Comparison of ENCODE assay signal across 11 cellular contexts in genomic region chr6:89596056-89596455, GRCh38. TPM values are rescaled to one million over a fixed set of nuclear protein-coding genes. Genes with fewer than 3 reads are reported as not detected.
DNase-seq lines count a peak whose midpoint lies in the region; ATAC-seq lines count a peak whose summit lies in the region.
"Had no signal": no experiment of that assay in that cellular context is flagged by ENCODE, and none has a peak within 500 bp of the region (broad histone marks: within the 10 kb centered on the region; RNA-seq: fewer than 3 reads in every experiment).

No MANE protein-coding gene starts in this region.

- H2BK15ac ChIP-seq in neuronal stem cell (ENCODE audit: low read length), result no peak overlapping the region

- peak overlapping the region; percentile 59 for H4K91ac ChIP-seq in neuronal stem cell (ENCODE audit: low read depth, low read length, poor library complexity)

- H3K9ac ChIP-seq in neuronal stem cell (ENCODE audit: low read depth, low read length, poor library complexity), result no peak overlapping the region

- peak; percentile 80 for ATAC-seq in HG02588 (IDR thresholded peaks at IDR 0.05; ENCODE audit: unreplicated experiment)

- intact Hi-C loops in activated CD4-positive, alpha-beta T cell treated with anti-CD3 and anti-CD28 coated beads, Interleukin-2, amount 10 ng/mL, durations not matched to agents 24 days and 14 days (cut with micrococcal nuclease), result loop anchor here (1.0 kb wide), 1 partner anchor 164 kb away; no protein-coding TSS in a partner anchor

- H3K18ac ChIP-seq in neuronal stem cell (ENCODE audit: low read length), result no peak overlapping the region

- H3K27ac ChIP-seq in neuronal stem cell (replicated peaks; ENCODE audit: low read length), result no peak overlapping the region
- H3K27ac ChIP-seq: upper lobe of right lung had no signal

- H3K36me3 ChIP-seq in neuronal stem cell (replicated peaks in 1 of 2; ENCODE audit: control insufficient read depth in 2 of 2, insufficient read depth in 2 of 2, low read length in 2 of 2), result no peaks in the 10 kb centered on the region
- H3K36me3 ChIP-seq: upper lobe of right lung had no signal

- no CpG with 5 or more reads among the region's 2 CpGs for WGBS in neuronal stem cell (ENCODE audit: extremely low coverage in 2 of 2, insufficient read length in 2 of 2, insufficient replicate concordance in 1 of 2), 2 donors

- no peak overlapping the region for H3K4ac ChIP-seq in neuronal stem cell (ENCODE audit: low read length)

- peak; percentile 78 for DNase-seq in activated CD4-positive, alpha-beta T cell treated with anti-CD3 and anti-CD28 coated beads, Interleukin-2, amount 10 ng/mL, durations not matched to agents 24 days and 14 days
- DNase-seq in activated CD4-positive, alpha-beta T cell treated with anti-CD3 and anti-CD28 coated beads, Interleukin-2, amount 50 U/mL, for 48 hours, result no peak
- DNase-seq in neuronal stem cell (ENCODE audit: low spot score) (no peak), NCI-H2171 (lab: John Stamatoyannopoulos, UW) (no peak), superior temporal gyrus (ENCODE audit: extremely low spot score) (no peak)
- DNase-seq in stimulated activated CD4-positive, alpha-beta T cell treated with anti-CD3 and anti-CD28 coated beads, Interleukin-12 subunit alpha, Interleukin-12 subunit beta, amount 100 ng/mL, for 4 hours, result no peak
- DNase-seq: NCI-H2107, upper lobe of right lung had no signal

- H3K9me3 Mint-ChIP-seq in activated CD4-positive, alpha-beta T cell treated with anti-CD3 and anti-CD28 coated beads, Interleukin-2, amount 10 ng/mL, durations not matched to agents 24 days and 14 days, result peaks cover 22% of the 10 kb centered on the region
- peaks cover 3 to 7% (median 5%) of the 10 kb centered on the region in 3 donors for H3K9me3 Mint-ChIP-seq in IgD-negative memory B cell

- H3K27me3 ChIP-seq in neuronal stem cell (ENCODE audit: control insufficient read depth in 3 of 3, insufficient read depth in 3 of 3, low read depth in 1 of 3, low read length in 3 of 3), result no peaks in the 10 kb centered on the region
- H3K27me3 ChIP-seq: upper lobe of right lung had no signal

- no peak overlapping the region for H3K14ac ChIP-seq in neuronal stem cell (ENCODE audit: low read length)

- peaks cover 39% of the 10 kb centered on the region for H3K4me1 Mint-ChIP-seq in activated CD4-positive, alpha-beta T cell treated with anti-CD3 and anti-CD28 coated beads, Interleukin-2, amount 10 ng/mL, durations not matched to agents 24 days and 14 days
- peaks cover 14 to 27% (median 26%) of the 10 kb centered on the region in 3 donors for H3K4me1 Mint-ChIP-seq in IgD-negative memory B cell

- no peak overlapping the region for H3K23ac ChIP-seq in neuronal stem cell (ENCODE audit: low read depth, low read length, poor library complexity)

- H3K36me3 Mint-ChIP-seq in activated CD4-positive, alpha-beta T cell treated with anti-CD3 and anti-CD28 coated beads, Interleukin-2, amount 10 ng/mL, durations not matched to agents 24 days and 14 days (ENCODE audit: low read depth), result peaks cover 14% of the 10 kb centered on the region
- no peaks in the 10 kb centered on the region for H3K36me3 Mint-ChIP-seq in IgD-negative memory B cell

- no peak overlapping the region for H2AK5ac ChIP-seq in neuronal stem cell (ENCODE audit: low read depth, low read length)

- no peak overlapping the region for H3K4me2 ChIP-seq in neuronal stem cell (ENCODE audit: insufficient read depth, low read length, poor library complexity, severe bottlenecking)

- H3K27me3 Mint-ChIP-seq in activated CD4-positive, alpha-beta T cell treated with anti-CD3 and anti-CD28 coated beads, Interleukin-2, amount 10 ng/mL, durations not matched to agents 24 days and 14 days, result no peaks in the 10 kb centered on the region
- H3K27me3 Mint-ChIP-seq in IgD-negative memory B cell, result no peaks in the 10 kb centered on the region
- H3K27me3 Mint-ChIP-seq: dendritic cell treated with granulocyte-macrophage colony-stimulating factor and Interleukin-4, amounts not matched to agents 40 ng/mL and 50 ng/mL, for 4 days had no signal

- peak overlapping the region; percentile 93 for H3K27ac Mint-ChIP-seq in activated CD4-positive, alpha-beta T cell treated with anti-CD3 and anti-CD28 coated beads, Interleukin-2, amount 10 ng/mL, durations not matched to agents 24 days and 14 days
- H3K27ac Mint-ChIP-seq in IgD-negative memory B cell, result peak overlapping the region; percentile 17 to 97 (median 33)
- H3K27ac Mint-ChIP-seq: dendritic cell treated with granulocyte-macrophage colony-stimulating factor and Interleukin-4, amounts not matched to agents 40 ng/mL and 50 ng/mL, for 4 days had no signal

- H4K8ac ChIP-seq in neuronal stem cell (ENCODE audit: low read depth, low read length), result no peak overlapping the region

- no peak overlapping the region for H2BK120ac ChIP-seq in neuronal stem cell (ENCODE audit: low read depth, low read length)

- H3K4me3 Mint-ChIP-seq in activated CD4-positive, alpha-beta T cell treated with anti-CD3 and anti-CD28 coated beads, Interleukin-2, amount 10 ng/mL, durations not matched to agents 24 days and 14 days, result peak overlapping the region; percentile 48
- H3K4me3 Mint-ChIP-seq in IgD-negative memory B cell, result peak overlapping the region in 2 of 4 donors; percentile 3 to 79
- H3K4me3 Mint-ChIP-seq: dendritic cell treated with granulocyte-macrophage colony-stimulating factor and Interleukin-4, amounts not matched to agents 40 ng/mL and 50 ng/mL, for 4 days had no signal

- H3K79me1 ChIP-seq in neuronal stem cell (ENCODE audit: low read depth, low read length), result no peaks in the 10 kb centered on the region

- no peaks in the 10 kb centered on the region for H3K9me3 ChIP-seq in neuronal stem cell (replicated peaks in 1 of 2; ENCODE audit: control insufficient read depth in 2 of 2, insufficient read depth in 1 of 2, low read depth in 1 of 2, low read length in 2 of 2)
- H3K9me3 ChIP-seq: upper lobe of right lung had no signal

- H3K4me1 ChIP-seq in neuronal stem cell (ENCODE audit: control insufficient read depth in 2 of 2, insufficient read depth in 1 of 2, low read depth in 1 of 2, low read length in 2 of 2), result peaks cover 0 to 7% of the 10 kb centered on the region in 2 donors
- H3K4me1 ChIP-seq: upper lobe of right lung had no signal

- no peak overlapping the region for H3K4me3 ChIP-seq in neuronal stem cell (ENCODE audit: low read length in 2 of 2)
- H3K4me3 ChIP-seq: upper lobe of right lung had no signal

- H2BK12ac ChIP-seq in neuronal stem cell (ENCODE audit: low read length), result no peak overlapping the region

- H2BK5ac ChIP-seq in neuronal stem cell (ENCODE audit: low read length), result no peak overlapping the region

- H2AFZ ChIP-seq in neuronal stem cell (ENCODE audit: low read length), result no peak overlapping the region

RNA-seq across cellular contexts. Expression of gene LYRM2, which starts 42.5 kb away (rescaled TPM):
- 29.4 and 33.7 TPM in 2 replicates for total RNA-seq in activated CD4-positive, alpha-beta T cell treated with anti-CD3 and anti-CD28 coated beads, Interleukin-2, amount 10 ng/mL, durations not matched to agents 24 days and 14 days
- 77.2 TPM for polyA plus RNA-seq in IgD-negative memory B cell
- 51.0 TPM for polyA plus RNA-seq in neuronal stem cell (2013, experiment 1 of 2)
- 56.1 TPM for polyA plus RNA-seq in neuronal stem cell (2013, experiment 2 of 2)
